ENCODE assay signal across 20 cellular contexts in the genomic region with DNA sequence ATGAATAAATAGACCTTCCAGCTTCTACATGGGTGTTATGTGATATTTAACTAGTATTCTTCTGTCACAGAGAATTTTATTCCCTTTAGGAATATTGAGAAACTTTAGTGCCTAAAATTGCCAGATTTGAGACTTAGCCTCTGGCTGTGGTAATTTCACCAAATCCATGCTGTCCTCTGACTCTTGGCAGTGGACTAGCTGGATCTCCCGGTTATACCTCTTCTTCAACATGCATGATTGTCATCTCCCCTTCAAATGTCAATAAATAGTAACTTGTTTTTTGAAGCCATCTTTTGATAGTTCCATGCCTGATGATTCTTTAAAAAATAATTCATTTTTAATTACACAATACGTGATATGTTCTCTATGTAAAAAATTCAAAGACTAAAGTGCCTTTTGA. TPM values are rescaled to one million over a fixed set of nuclear protein-coding genes. Genes with fewer than 3 reads are reported as not detected.
DNase-seq lines count a peak whose midpoint lies in the region; ATAC-seq and TF ChIP-seq lines count a peak whose summit lies in the region.
"Had no signal": no experiment of that assay in that cellular context is flagged by ENCODE, and none has a peak within 500 bp of the region (broad histone marks: within the 10 kb centered on the region; RNA-seq: fewer than 3 reads in every experiment).

No MANE protein-coding gene starts in this region.

- dilution Hi-C loops in mammary epithelial cell (cut with HindIII; ENCODE audit: low sequenced_read_pairs) = no loop called here

- ATAC-seq in Panc1 (no peak), HG03520 (IDR thresholded peaks at IDR 0.05; ENCODE audit: unreplicated experiment) (no peak)
- ATAC-seq: GM12878 had no signal

- in situ Hi-C loops in Panc1 (cut with HindIII; ENCODE audit: low pct_unique_long_range_greater_than_20kb, low sequenced_read_pairs) = no loop called here
- in situ Hi-C loops in mammary epithelial cell (cut with MboI; ENCODE audit: low sequenced_read_pairs in 2 of 2) = no loop called here
- in situ Hi-C loops in KBM-7 (cut with MboI; ENCODE audit: low pct_unique_long_range_greater_than_20kb, low sequenced_read_pairs) = no loop called here

- H3K9ac ChIP-seq in mammary epithelial cell (ENCODE audit: insufficient read depth, low read length) = no peak overlapping the region
- H3K9ac ChIP-seq: BLaER1, GM23248 had no signal

- TSS peak; percentile 56 for BruUV-seq in Panc1 (replicated peaks; lab: Mats Ljungman, UMichigan)
- no TSS peak for BruUV-seq in mammary epithelial cell (replicated peaks; lab: Mats Ljungman, UMichigan)

- no peaks in the 10 kb centered on the region for H3K36me3 ChIP-seq in Panc1 (ENCODE audit: control insufficient read depth, insufficient read depth, low read length)
- H3K36me3 ChIP-seq in mammary epithelial cell (ENCODE audit: insufficient read depth, low read length) = no peaks in the 10 kb centered on the region

- no peaks in the 10 kb centered on the region for H4K20me1 ChIP-seq in mammary epithelial cell (ENCODE audit: insufficient read depth, low read length)
- H4K20me1 ChIP-seq: BLaER1 had no signal

- no peak overlapping the region for H2AFZ ChIP-seq in mammary epithelial cell (ENCODE audit: low read depth, low read length)
- H2AFZ ChIP-seq: GM23248 had no signal

- 50% methylated on average over 2 of the region's 2 CpGs for WGBS in mammary epithelial cell (ENCODE audit: low coverage, missing lambda C conversion rate)

- POLR2A ChIA-PET in Panc1 (lab: Charles Lee) = no interaction called here

- H3K79me2 ChIP-seq in mammary epithelial cell (ENCODE audit: insufficient read depth, low read length) = no peaks in the 10 kb centered on the region

- H3K27ac ChIP-seq in Panc1 (ENCODE audit: low read length) = no peak overlapping the region
- no peak overlapping the region for H3K27ac ChIP-seq in mammary epithelial cell (ENCODE audit: insufficient read depth, low read depth, low read length)
- H3K27ac ChIP-seq: 22Rv1, BLaER1, GM23248 had no signal

- no peaks in the 10 kb centered on the region for H3K27me3 ChIP-seq in Panc1 (ENCODE audit: control insufficient read depth, insufficient read depth, low read length)
- no peaks in the 10 kb centered on the region for H3K27me3 ChIP-seq in mammary epithelial cell (ENCODE audit: insufficient read depth, low read length)
- H3K27me3 ChIP-seq: BLaER1 had no signal

- H3K9me3 ChIP-seq in Panc1 (ENCODE audit: control insufficient read depth, insufficient read depth, low read depth, low read length) = no peaks in the 10 kb centered on the region
- H3K9me3 ChIP-seq in mammary epithelial cell (replicated peaks; ENCODE audit: insufficient read depth, low read length) = no peaks in the 10 kb centered on the region
- H3K9me3 ChIP-seq: BLaER1 had no signal

- H3K4me3 ChIP-seq in Panc1 (ENCODE audit: low read depth in 2 of 2, low read length in 2 of 2) = no peak overlapping the region
- H3K4me3 ChIP-seq in epithelial cell of esophagus (ENCODE audit: low read length) = no peak overlapping the region
- H3K4me3 ChIP-seq in mammary epithelial cell (replicated peaks in 1 of 3; ENCODE audit: insufficient read depth in 1 of 3, low read depth in 2 of 3, low read length in 3 of 3) = no peak overlapping the region
- H3K4me3 ChIP-seq: BLaER1, GM12878, GM23248 had no signal

- TF ChIP-seq CTCF in Panc1 (IDR thresholded peaks at IDR 0.05) (no peak), epithelial cell of esophagus (IDR thresholded peaks at IDR 0.05; ENCODE audit: insufficient read depth, low read depth, low read length, missing control alignments) (no peak), mammary epithelial cell (conservative IDR thresholded peaks at IDR 0.05 in 1 of 2, IDR thresholded peaks at IDR 0.05 in 1 of 2; ENCODE audit: extremely low read depth in 1 of 2, insufficient read depth in 1 of 2, low read depth in 1 of 2, low read length in 2 of 2) (no peak)

- no peak overlapping the region for H3K4me2 ChIP-seq in mammary epithelial cell (ENCODE audit: insufficient read depth, low read depth, low read length)
- H3K4me2 ChIP-seq: BLaER1 had no signal

- DNase-seq in SIG-M5 treated with dmso at 0.1 percent for 504 hours (lab: John Stamatoyannopoulos, UW; ENCODE audit: unreplicated experiment) (peak; percentile 13), SIG-M5 (lab: John Stamatoyannopoulos, UW) (no peak), Panc1 (ENCODE audit: low read depth, low spot score) (no peak), epithelial cell of esophagus (ENCODE audit: low read depth) (peak; percentile 8), mammary epithelial cell (no peak), KBM-7 (no peak)
- DNase-seq in activated naive CD4-positive, alpha-beta T cell (lab: John Stamatoyannopoulos, UW) = no peak
- DNase-seq: CD4-positive, alpha-beta T cell; CD8-positive, alpha-beta memory T cell; DMS 273 treated with DMSO at 0.1 percent for 48 hours; DMS79; EL; GDM1; GM23248; H7; HCEC 1CT had no signal

- H3K4me1 ChIP-seq in Panc1 (ENCODE audit: control insufficient read depth, insufficient read depth, low read length) (no peaks in the 10 kb centered on the region; the same call in 1 of the 2 replicates), mammary epithelial cell (ENCODE audit: insufficient read depth, low read length) (peaks cover 16% of the 10 kb centered on the region)
- H3K4me1 ChIP-seq: BLaER1 had no signal

- intact Hi-C loops in Panc1 (cut with micrococcal nuclease; ENCODE audit: unreplicated experiment) = no loop called here
- intact Hi-C loops in mammary epithelial cell (cut with micrococcal nuclease) = no loop called here

- CTCF ChIA-PET in Panc1 (lab: Charles Lee) (no interaction called here), mammary epithelial cell (lab: Charles Lee; ENCODE audit: low non-redundant PET) (no interaction called here)

RNA-seq across cellular contexts. Expression of a gene that starts 8.4 kb away (rescaled TPM):
- 2.3 TPM for total RNA-seq in Panc1 (2021; ENCODE audit: unreplicated experiment)
- polyA plus RNA-seq in Panc1 (2012; ENCODE audit: insufficient read length) = 1.8 TPM
- under 1 TPM; 0.14 to 0.67 TPM for total RNA-seq in mammary epithelial cell
- polyA plus RNA-seq in mammary epithelial cell = 0.11 TPM
- polyA minus RNA-seq in mammary epithelial cell = not detected
- total RNA-seq: CD4-positive, alpha-beta T cell had no signal

RNA-seq across cellular contexts. Expression of a gene that starts 39.4 kb away (rescaled TPM):
- total RNA-seq in Panc1 (2021; ENCODE audit: unreplicated experiment) (117 TPM), mammary epithelial cell (100 to 1,000 TPM in 1 of 2 donors, 10 to 100 TPM in 1; 72.7 to 103 TPM)
- 140 TPM for polyA plus RNA-seq in Panc1 (2012; ENCODE audit: insufficient read length)
- 118 TPM for polyA plus RNA-seq in mammary epithelial cell
- 51.8 TPM for polyA minus RNA-seq in mammary epithelial cell

Comparison
In these comparisons a context has a peak if more than half of its experiments do, and no peak if none do; other contexts are left out.
1. DNase-seq: peak in SIG-M5 treated with dmso at 0.1 percent for 504 hours (single experiment) and epithelial cell of esophagus (single experiment); none in SIG-M5 (single experiment), Panc1 (single experiment), mammary epithelial cell (single experiment), activated naive CD4-positive, alpha-beta T cell (0 of 4) and KBM-7 (single experiment).